ENCODE assay signal across 16 cellular contexts in genomic region chr3:65761890-65762605, GRCh38.
DNase-seq lines count a peak whose midpoint lies in the region; ATAC-seq, FAIRE-seq and TF ChIP-seq lines count a peak whose summit lies in the region.
"Had no signal": no experiment of that assay in that cellular context is flagged by ENCODE, and none has a peak within 500 bp of the region (broad histone marks: within the 10 kb centered on the region; RNA-seq: fewer than 3 reads in every experiment).

No MANE protein-coding gene starts in this region.

- ATAC-seq in WTC11 (peak; percentile 73), GM18858 (IDR thresholded peaks at IDR 0.05; ENCODE audit: unreplicated experiment) (no peak)
- ATAC-seq: CD8-positive, alpha-beta T cell had no signal

- no peak overlapping the region for H3K27ac ChIP-seq in HUES6 (ENCODE audit: low read depth, low read length)
- peak overlapping the region; percentile 42 for H3K27ac ChIP-seq in iPS-20b (ENCODE audit: low read length)
- H3K27ac ChIP-seq: PC-9, SJCRH30 had no signal

- H3K4me1 ChIP-seq in HUES6 (ENCODE audit: control insufficient read depth, insufficient read depth, low read length) (peaks cover 38% of the 10 kb centered on the region), iPS-20b (ENCODE audit: insufficient read depth, low read length) (peaks cover 34% of the 10 kb centered on the region)

- H3K27me3 ChIP-seq in HUES6 (ENCODE audit: control insufficient read depth, insufficient read depth, low read length) (no peaks in the 10 kb centered on the region), iPS-20b (ENCODE audit: insufficient read depth, low read length) (no peaks in the 10 kb centered on the region)
- H3K27me3 ChIP-seq: SJCRH30 had no signal

- H3K9ac ChIP-seq in HUES6 (ENCODE audit: low read length) (no peak overlapping the region), iPS-20b (ENCODE audit: low read depth, low read length) (peak overlapping the region; percentile 50; the same call in 1 of the 2 replicates)

- no peak for DNase-seq in WTC11 (ENCODE audit: low spot score)
- peak; percentile 61 for DNase-seq in retina
- no peak for DNase-seq in GM12892 (ENCODE audit: insufficient read length)
- no peak for DNase-seq in activated T-cell treated with anti-CD3 and anti-CD28 coated beads for 4 hours
- DNase-seq: CD8-positive, alpha-beta T cell; HFFc6; Karpas-422; NCI-H1105; NCI-H1930; NCI-H510A treated with DMSO at 0.1 percent for 48 hours; NCI-H82; PC-9; SJCRH30 had no signal

- POLR2A ChIA-PET in WTC11 (lab: Charles Lee) = no interaction called here

- TF ChIP-seq CTCF in WTC11 (IDR thresholded peaks at IDR 0.05) = no peak

- no peak for TF ChIP-seq POLR2A in GM12892 (IDR thresholded peaks at IDR 0.05; ENCODE audit: low read depth, low read length)

- no peak for FAIRE-seq in GM12892 (lab: Jason Lieb, UNC)

- H3K27ac Mint-ChIP-seq in WTC11 = peak overlapping the region; percentile 58; the same call in 1 of the 2 replicates
- H3K27ac Mint-ChIP-seq: CD8-positive, alpha-beta T cell; HFFc6 had no signal

- peaks cover 49% of the 10 kb centered on the region for H3K4me1 Mint-ChIP-seq in WTC11

- H3K36me3 Mint-ChIP-seq in WTC11 = no peaks in the 10 kb centered on the region
- H3K36me3 Mint-ChIP-seq: CD8-positive, alpha-beta T cell had no signal

- H3K27me3 Mint-ChIP-seq in WTC11 (ENCODE audit: low read depth) = no peaks in the 10 kb centered on the region

- H3K9me3 Mint-ChIP-seq in WTC11 = no peaks in the 10 kb centered on the region
- H3K9me3 Mint-ChIP-seq: CD8-positive, alpha-beta T cell; HFFc6 had no signal

- H3K4me3 ChIP-seq in HUES6 (ENCODE audit: low read depth, low read length) (peak overlapping the region; percentile 12; the same call in 1 of the 2 replicates), iPS-20b (ENCODE audit: low read length) (peak overlapping the region; percentile 11; the same call in 1 of the 2 replicates)
- H3K4me3 ChIP-seq: PC-9, SJCRH30 had no signal

- peak overlapping the region; percentile 10 for H3K4me3 Mint-ChIP-seq in WTC11
- H3K4me3 Mint-ChIP-seq: CD8-positive, alpha-beta T cell; HFFc6 had no signal

- H3K9me3 ChIP-seq in HUES6 (ENCODE audit: control insufficient read depth, insufficient read depth, low read depth, low read length) (no peaks in the 10 kb centered on the region), iPS-20b (ENCODE audit: insufficient read depth, low read depth, low read length) (no peaks in the 10 kb centered on the region)
- H3K9me3 ChIP-seq: SJCRH30 had no signal

- no peaks in the 10 kb centered on the region for H3K36me3 ChIP-seq in HUES6 (ENCODE audit: control insufficient read depth, insufficient read depth, low read length)
- H3K36me3 ChIP-seq in iPS-20b (ENCODE audit: insufficient read depth, low read depth, low read length) = no peaks in the 10 kb centered on the region
- H3K36me3 ChIP-seq: SJCRH30 had no signal

- CTCF ChIA-PET in WTC11 (lab: Charles Lee) = interaction anchor here (0.7 to 3.0 kb wide), 2 partner anchors 11 to 731 kb away, joined by 3 to 12 read pairs; no protein-coding TSS in a partner anchor

TF ChIP-seq in WTC11, 78 proteins besides CTCF, POLR2A, EP300 and RAD21:
- TF ChIP-seq NFYB (CRISPR knock-in tag; conservative IDR thresholded peaks at IDR 0.05; ENCODE audit: low read depth) (no peak), ZNF219 (CRISPR knock-in tag; IDR thresholded peaks at IDR 0.05; ENCODE audit: borderline replicate concordance) (no peak), SMAD3 (CRISPR knock-in tag; IDR thresholded peaks at IDR 0.05; ENCODE audit: borderline replicate concordance) (no peak), CDX4 (CRISPR knock-in tag; IDR thresholded peaks at IDR 0.05; ENCODE audit: borderline replicate concordance) (no peak), GTF2I (CRISPR knock-in tag; conservative IDR thresholded peaks at IDR 0.05) (no peak)
